In genomic region chr1:186093437-186093836, GRCh38 we compare ENCODE assay signal across 1 cellular context.
TF ChIP-seq lines count a peak whose summit lies in the region.

No MANE protein-coding gene starts in this region.

TF ChIP-seq in HepG2, 621 proteins besides CTCF, POLR2A, EP300 and RAD21 (continued from another document):
- TF ChIP-seq PBX2 (CRISPR knock-in tag; IDR thresholded peaks at IDR 0.05), result no peak
- no peak for TF ChIP-seq HINFP (CRISPR knock-in tag; IDR thresholded peaks at IDR 0.05; ENCODE audit: low read depth)
- no peak for TF ChIP-seq SRSF1 (optimal IDR thresholded peaks at IDR 0.05; ENCODE audit: low read depth, low read length)
- no peak for TF ChIP-seq MXD1 (CRISPR knock-in tag; IDR thresholded peaks at IDR 0.05)
- TF ChIP-seq ASH2L (IDR thresholded peaks at IDR 0.05; ENCODE audit: insufficient read length, low read depth, low read length), result no peak
- no peak for TF ChIP-seq MED13 (CRISPR knock-in tag; IDR thresholded peaks at IDR 0.05)
- no peak for TF ChIP-seq CSRNP2 (CRISPR knock-in tag; conservative IDR thresholded peaks at IDR 0.05; ENCODE audit: low read depth)
- TF ChIP-seq USF2 (IDR thresholded peaks at IDR 0.05; ENCODE audit: low read depth, low read length), result no peak
- TF ChIP-seq USF2 (CRISPR knock-in tag; IDR thresholded peaks at IDR 0.05; ENCODE audit: borderline replicate concordance), result no peak
